In genomic region chr6:157486632-157487031, GRCh38 we compare ENCODE assay signal across 17 cellular contexts.
A peak's percentile ranks its signal among the peaks of the same experiment; 100 is the strongest.
DNase-seq lines count a peak whose midpoint lies in the region; ATAC-seq, FAIRE-seq and TF ChIP-seq lines count a peak whose summit lies in the region.
"Had no signal": no experiment of that assay in that cellular context is flagged by ENCODE, and none has a peak within 500 bp of the region (broad histone marks: within the 10 kb centered on the region; RNA-seq: fewer than 3 reads in every experiment).

No MANE protein-coding gene starts in this region.

- no peak overlapping the region for H3K27ac ChIP-seq in BLaER1 treated with 17β-estradiol and CSF1 and Interleukin-3, amounts not matched to agents 10 nM and 100 nM
- H3K27ac ChIP-seq in pancreas = no peak overlapping the region

- peaks cover 12 to 36% (median 26%) of the 10 kb centered on the region in 10 experiments for H3K4me1 ChIP-seq in BLaER1 treated with 17β-estradiol and CSF1 and Interleukin-3, amounts not matched to agents 10 nM and 100 nM
- H3K4me1 ChIP-seq in pancreas = no peaks in the 10 kb centered on the region

- H3K27ac Mint-ChIP-seq in immature natural killer cell = peak overlapping the region; percentile 14 to 86 (median 72)
- H3K27ac Mint-ChIP-seq: progenitor cell of endocrine pancreas had no signal

- peaks cover 0 to 4% (median 1%) of the 10 kb centered on the region in 3 donors for H3K27me3 Mint-ChIP-seq in immature natural killer cell (ENCODE audit: low read depth in 3 of 3)

- peak; percentile 61 for DNase-seq in UCSD-AML1 (lab: John Stamatoyannopoulos, UW; ENCODE audit: unreplicated experiment)
- DNase-seq in immature natural killer cell = peak in 2 of 3 donors; percentile 12 to 19
- no peak for DNase-seq in pancreas
- DNase-seq: activated CD4-positive, alpha-beta T cell treated with anti-CD3 and anti-CD28 coated beads for 1 hour; cerebellar nuclear complex; DMS 273 treated with DMSO at 0.1 percent for 48 hours; NCI-H1092 treated with DMSO at 0.1 percent for 48 hours; PC-3; stimulated activated CD4-positive, alpha-beta T cell treated with anti-CD3 and anti-CD28 coated beads, Interleukin-15, amount 100 ng/mL, for 24 hours; SW 1271 had no signal

- H3K27me3 ChIP-seq in BLaER1 treated with 17β-estradiol and CSF1 and Interleukin-3, amounts not matched to agents 10 nM and 100 nM = 0 out of 22 replicates have a peak, but pooled peaks cover 0 to 4% (median 0%) of the 10 kb centered on the region in 11 experiments
- no peaks in the 10 kb centered on the region for H3K27me3 ChIP-seq in pancreas

- peaks cover 32 to 38% of the 10 kb centered on the region in 2 donors for H3K4me1 Mint-ChIP-seq in immature natural killer cell

- no peaks in the 10 kb centered on the region for H3K36me3 Mint-ChIP-seq in immature natural killer cell

- peak overlapping the region; percentile 27 to 70 (median 54) for H3K4me2 ChIP-seq in BLaER1 treated with 17β-estradiol and CSF1 and Interleukin-3, amounts not matched to agents 10 nM and 100 nM

- intact Hi-C loops in pancreas (cut with DNase I) = no loop called here

- no peaks in the 10 kb centered on the region; a peak in 1 of 22 replicates for H4K20me1 ChIP-seq in BLaER1 treated with 17β-estradiol and CSF1 and Interleukin-3, amounts not matched to agents 10 nM and 100 nM

- FAIRE-seq in pancreas (lab: Jason Lieb, UNC) = no peak
- FAIRE-seq: keratinocyte had no signal

- ATAC-seq in GM21381 (IDR thresholded peaks at IDR 0.05; ENCODE audit: unreplicated experiment) (peak; percentile 85), HG02763 (IDR thresholded peaks at IDR 0.05; ENCODE audit: unreplicated experiment) (no peak), GM18520 (IDR thresholded peaks at IDR 0.05; ENCODE audit: unreplicated experiment) (no peak), HG02678 (IDR thresholded peaks at IDR 0.05; ENCODE audit: unreplicated experiment) (no peak), pancreas (no peak)
- ATAC-seq: PC-3 had no signal

- H3K4me3 ChIP-seq in BLaER1 treated with 17β-estradiol and CSF1 and Interleukin-3, amounts not matched to agents 10 nM and 100 nM = no peak overlapping the region
- H3K4me3 ChIP-seq in pancreas = no peak overlapping the region

- no peak overlapping the region for H3K9ac ChIP-seq in BLaER1 treated with 17β-estradiol and CSF1 and Interleukin-3, amounts not matched to agents 10 nM and 100 nM

- H3K9me3 ChIP-seq in BLaER1 treated with 17β-estradiol and CSF1 and Interleukin-3, amounts not matched to agents 10 nM and 100 nM (replicated peaks in 1 of 11) = no peaks in the 10 kb centered on the region
- no peaks in the 10 kb centered on the region for H3K9me3 ChIP-seq in pancreas

- peak overlapping the region in 4 of 5 donors; percentile 10 to 47 (median 28) for H3K4me3 Mint-ChIP-seq in immature natural killer cell

- TF ChIP-seq CTCF in pancreas (IDR thresholded peaks at IDR 0.05) = no peak

- H3K9me3 Mint-ChIP-seq in immature natural killer cell = no peaks in the 10 kb centered on the region

- WGBS in pancreas, 2 donors = 73 to 74% methylated on average over 5 of the region's 5 CpGs

- no peaks in the 10 kb centered on the region for H3K36me3 ChIP-seq in BLaER1 treated with 17β-estradiol and CSF1 and Interleukin-3, amounts not matched to agents 10 nM and 100 nM
- H3K36me3 ChIP-seq in pancreas = no peaks in the 10 kb centered on the region

Comparison
In these comparisons a context has a peak if more than half of its experiments do, and no peak if none do; other contexts are left out.
1. DNase-seq: peak in UCSD-AML1 (single experiment) and immature natural killer cell (2 of 3); none in pancreas (0 of 6).